Comparison of ENCODE assay signal across 1 cellular context in genomic region chr6:36769676-36770499, GRCh38.
TF ChIP-seq lines count a peak whose summit lies in the region.

No MANE protein-coding gene starts in this region.

TF ChIP-seq in K562, 482 proteins besides CTCF, POLR2A, EP300 and RAD21 (continued from another document and continues in another):
- TF ChIP-seq CLOCK (CRISPR knock-in tag; IDR thresholded peaks at IDR 0.05; ENCODE audit: borderline replicate concordance): no peak
- no peak for TF ChIP-seq PHF20 (IDR thresholded peaks at IDR 0.05; ENCODE audit: partially characterized antibody)
- 0 out of 2 replicates have a peak, but pooled peaks have one; percentile 46 for TF ChIP-seq RREB1 (CRISPR knock-in tag; IDR thresholded peaks at IDR 0.05)
- peak; percentile 51; the same call in 1 of the 2 replicates for TF ChIP-seq BACH1 (tag; IDR thresholded peaks at IDR 0.05)
- TF ChIP-seq ZNF398 (CRISPR knock-in tag; IDR thresholded peaks at IDR 0.05): no peak
- peak; percentile 80 for TF ChIP-seq ETV1 (tag; conservative IDR thresholded peaks at IDR 0.05; ENCODE audit: low read depth)
- TF ChIP-seq TCF7L2 (IDR thresholded peaks at IDR 0.05; ENCODE audit: low read depth, low read length): no peak
- TF ChIP-seq TAF15 (IDR thresholded peaks at IDR 0.05; ENCODE audit: low read depth, low read length): no peak
- no peak for TF ChIP-seq ZFP91 (CRISPR knock-in tag; IDR thresholded peaks at IDR 0.05)
- TF ChIP-seq PHB (CRISPR knock-in tag; IDR thresholded peaks at IDR 0.05): no peak
- no peak for TF ChIP-seq FOXO4 (CRISPR knock-in tag; IDR thresholded peaks at IDR 0.05)
- no peak for TF ChIP-seq ETV5 (CRISPR knock-in tag; IDR thresholded peaks at IDR 0.05; ENCODE audit: low read depth)
- TF ChIP-seq EWSR1 (IDR thresholded peaks at IDR 0.05; ENCODE audit: borderline replicate concordance, low read depth, partially characterized antibody): no peak
- TF ChIP-seq ZBTB40 (IDR thresholded peaks at IDR 0.05): peak; percentile 35; the same call in 1 of the 2 replicates
- no peak for TF ChIP-seq ZBTB40 (CRISPR knock-in tag; IDR thresholded peaks at IDR 0.05)
- TF ChIP-seq MYNN (IDR thresholded peaks at IDR 0.05): no peak
- TF ChIP-seq MYNN (CRISPR knock-in tag; IDR thresholded peaks at IDR 0.05): no peak
- TF ChIP-seq OTX1 (CRISPR knock-in tag; IDR thresholded peaks at IDR 0.05): 0 out of 2 replicates have a peak, but pooled peaks have one; percentile 29
- no peak for TF ChIP-seq ZNF707 (CRISPR knock-in tag; conservative IDR thresholded peaks at IDR 0.05)
- 0 out of 2 replicates have a peak, but pooled peaks have one; percentile 49 for TF ChIP-seq ZNF584 (CRISPR knock-in tag; IDR thresholded peaks at IDR 0.05; ENCODE audit: low read depth)
- no peak for TF ChIP-seq MBD2 (IDR thresholded peaks at IDR 0.05; ENCODE audit: borderline replicate concordance, low read depth)
- TF ChIP-seq ZNF311 (CRISPR knock-in tag; IDR thresholded peaks at IDR 0.05): no peak
- TF ChIP-seq WHSC1 (IDR thresholded peaks at IDR 0.05; ENCODE audit: low read length): no peak
- TF ChIP-seq ELK1 (CRISPR knock-in tag; IDR thresholded peaks at IDR 0.05): no peak
- TF ChIP-seq SP2 (IDR thresholded peaks at IDR 0.05; ENCODE audit: extremely low read depth, low read depth, low read length, poor library complexity, severe bottlenecking): no peak
- no peak for TF ChIP-seq BRCA1 (IDR thresholded peaks at IDR 0.05)
- TF ChIP-seq BRCA1 (CRISPR knock-in tag; IDR thresholded peaks at IDR 0.05): no peak
- TF ChIP-seq L3MBTL2 (IDR thresholded peaks at IDR 0.05): peak; percentile 35; the same call in 1 of the 2 replicates
- TF ChIP-seq MCM2 (IDR thresholded peaks at IDR 0.05; ENCODE audit: low read depth): no peak
- no peak for TF ChIP-seq CHD4 (IDR thresholded peaks at IDR 0.05; ENCODE audit: insufficient read depth, insufficient replicate concordance, low read depth, low read length, poor library complexity, severe bottlenecking)
- TF ChIP-seq CBX3 (IDR thresholded peaks at IDR 0.05; ENCODE audit: borderline replicate concordance in 1 of 2, low read length in 2 of 2): no peak
- no peak for TF ChIP-seq FOXK1 (CRISPR knock-in tag; IDR thresholded peaks at IDR 0.05; ENCODE audit: borderline replicate concordance)
- TF ChIP-seq NBN (IDR thresholded peaks at IDR 0.05; ENCODE audit: low read depth): no peak
